Comparison of ENCODE assay signal across 26 cellular contexts in the genomic region with DNA sequence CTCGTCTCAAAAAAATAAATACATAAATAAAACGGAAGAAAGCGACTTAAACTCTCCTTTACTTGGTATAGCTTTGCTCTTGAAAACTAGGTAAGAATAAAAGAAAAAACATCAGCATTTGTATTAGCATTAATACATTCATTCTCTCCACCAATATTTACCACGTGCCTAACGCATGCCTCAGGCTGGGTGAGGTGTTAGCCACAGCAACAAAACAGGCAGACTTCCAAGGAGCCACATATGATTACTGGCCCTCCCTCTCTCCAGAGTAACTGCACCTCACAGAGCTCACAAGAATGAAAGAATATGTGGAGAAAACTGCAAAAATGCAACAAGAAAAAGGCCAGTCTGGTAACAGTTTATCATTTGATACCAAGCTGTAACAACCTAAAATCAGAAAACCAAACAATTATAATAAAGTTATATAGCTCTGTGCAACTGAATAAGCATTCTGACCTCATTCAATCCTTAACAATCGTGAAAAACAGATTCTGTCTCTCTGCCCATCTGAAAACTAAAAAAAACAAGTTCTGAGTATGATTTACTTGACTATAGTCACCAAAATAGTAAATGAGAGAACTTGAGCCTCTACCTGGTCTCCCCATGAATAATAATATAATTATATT. TPM values are rescaled to one million over a fixed set of nuclear protein-coding genes. Genes with fewer than 3 reads are reported as not detected.
DNase-seq lines count a peak whose midpoint lies in the region; ATAC-seq and TF ChIP-seq lines count a peak whose summit lies in the region.
"Had no signal": no experiment of that assay in that cellular context is flagged by ENCODE, and none has a peak within 500 bp of the region (broad histone marks: within the 10 kb centered on the region; RNA-seq: fewer than 3 reads in every experiment).

No MANE protein-coding gene starts in this region.

- TF ChIP-seq EP300 in ovary (IDR thresholded peaks at IDR 0.05), result no peak

- H3K9me3 ChIP-seq in breast epithelium, result no peaks in the 10 kb centered on the region
- no peaks in the 10 kb centered on the region for H3K9me3 ChIP-seq in adipocyte (ENCODE audit: control insufficient read depth, low read length)
- H3K9me3 ChIP-seq in testis, result no peaks in the 10 kb centered on the region
- no peaks in the 10 kb centered on the region for H3K9me3 ChIP-seq in ovary
- H3K9me3 ChIP-seq: HAP-1 had no signal

- CTCF ChIA-PET in MCF 10A (lab: Yijun Ruan, JAX), result interaction anchor here (0.6 to 2.1 kb wide), 9 partner anchors 12 to 1515 kb away, joined by 3 to 7 read pairs (median 4); no protein-coding TSS in a partner anchor

- TF ChIP-seq CTCF in MCF 10A (IDR thresholded peaks at IDR 0.05; ENCODE audit: unreplicated experiment) (no peak), breast epithelium (IDR thresholded peaks at IDR 0.05) (no peak), testis (IDR thresholded peaks at IDR 0.05) (no peak), ovary (IDR thresholded peaks at IDR 0.05) (no peak)

- 40 to 42% methylated on average over 6 of the region's 6 CpGs for WGBS in testis, 2 donors
- 21 to 39% (median 21%) methylated on average over 6 of the region's 6 CpGs for WGBS in ovary, 3 donors

- no peak for ATAC-seq in HG02870 (IDR thresholded peaks at IDR 0.05; ENCODE audit: unreplicated experiment)
- ATAC-seq: activated CD4-positive, CD25-positive, alpha-beta regulatory T cell treated with anti-CD3 and anti-CD28 coated beads, Interleukin-2, amount 50 U/mL, for 24 hours had no signal

- peak overlapping the region; percentile 8 for H3K4me3 Mint-ChIP-seq in MCF 10A (ENCODE audit: unreplicated experiment)
- H3K4me3 Mint-ChIP-seq: activated naive CD8-positive, alpha-beta T cell treated with anti-CD3 and anti-CD28 coated beads, Interleukin-2, amount 10 ng/mL, durations not matched to agents 7 days and 5 days had no signal

- H3K27ac ChIP-seq in breast epithelium (no peak overlapping the region), testis (peak overlapping the region; percentile 66 to 67), ovary (no peak overlapping the region)

- intact Hi-C loops in MCF 10A (cut with micrococcal nuclease) (no loop called here), breast epithelium (cut with DNase I; ENCODE audit: low total_unique reads) (no loop called here), testis (cut with DNase I; ENCODE audit: low total_unique reads) (no loop called here), ovary (cut with DNase I) (loop anchor here in 1 of 4 donors (10.0 kb wide), 1 partner anchor 61 kb away; a partner anchor contains a TSS)

- peak overlapping the region; percentile 49 for H3K27ac Mint-ChIP-seq in MCF 10A (ENCODE audit: low read depth, unreplicated experiment)
- H3K27ac Mint-ChIP-seq: activated naive CD8-positive, alpha-beta T cell treated with anti-CD3 and anti-CD28 coated beads, Interleukin-2, amount 10 ng/mL, durations not matched to agents 7 days and 5 days had no signal

- no peaks in the 10 kb centered on the region for H3K36me3 ChIP-seq in breast epithelium
- H3K36me3 ChIP-seq in adipocyte (ENCODE audit: control insufficient read depth, insufficient read depth, low read length, severe bottlenecking), result no peaks in the 10 kb centered on the region
- no peaks in the 10 kb centered on the region for H3K36me3 ChIP-seq in testis (ENCODE audit: low read depth, missing control alignments)
- no peaks in the 10 kb centered on the region for H3K36me3 ChIP-seq in ovary
- H3K36me3 ChIP-seq: HAP-1 had no signal

- DNase-seq in MCF 10A (ENCODE audit: unreplicated experiment) (peak; percentile 58), breast epithelium (ENCODE audit: low spot score in 2 of 2) (no peak), adipocyte (ENCODE audit: low read depth) (peak; percentile 11), glomerular visceral epithelial cell (ENCODE audit: extremely low spot score) (peak; percentile 14), testis (peak; percentile 83), ovary (no peak), GM19238 (ENCODE audit: insufficient read length, low spot score) (no peak)
- DNase-seq: ACHN; activated naive CD8-positive, alpha-beta T cell treated with anti-CD3 and anti-CD28 coated beads, Interleukin-2, amount 10 ng/mL, durations not matched to agents 7 days and 5 days; COR-L47; glutamatergic neuron; islet precursor cell; NCI-H2107; NCI-H82; RPMI8226; stimulated activated naive CD4-positive, alpha-beta T cell had no signal

- H3K4me1 ChIP-seq in breast epithelium, result peaks cover 0 to 6% of the 10 kb centered on the region in 2 donors
- peaks cover 30% of the 10 kb centered on the region for H3K4me1 ChIP-seq in adipocyte (ENCODE audit: control insufficient read depth, insufficient read depth, low read length)
- H3K4me1 ChIP-seq in testis, result peaks cover 42% of the 10 kb centered on the region
- peaks cover 6% of the 10 kb centered on the region for H3K4me1 ChIP-seq in ovary (ENCODE audit: insufficient read depth)

- H3K9me3 Mint-ChIP-seq in MCF 10A (ENCODE audit: unreplicated experiment), result no peaks in the 10 kb centered on the region
- H3K9me3 Mint-ChIP-seq: activated naive CD8-positive, alpha-beta T cell treated with anti-CD3 and anti-CD28 coated beads, Interleukin-2, amount 10 ng/mL, durations not matched to agents 7 days and 5 days had no signal

- TF ChIP-seq POLR2A in breast epithelium (IDR thresholded peaks at IDR 0.05), result no peak
- no peak for TF ChIP-seq POLR2A in testis (IDR thresholded peaks at IDR 0.05)
- TF ChIP-seq POLR2A in ovary (IDR thresholded peaks at IDR 0.05), result no peak

- no peak overlapping the region for H3K9ac ChIP-seq in adipocyte (ENCODE audit: low read length)

- no TSS peak for BruUV-seq in MCF 10A (replicated peaks; lab: Mats Ljungman, UMichigan)

- peaks cover 36% of the 10 kb centered on the region for H3K4me1 Mint-ChIP-seq in MCF 10A (ENCODE audit: insufficient read depth, unreplicated experiment)

- H3K27me3 ChIP-seq in breast epithelium (no peaks in the 10 kb centered on the region), adipocyte (replicated peaks; ENCODE audit: control insufficient read depth, insufficient read depth, low read length) (no peaks in the 10 kb centered on the region), testis (no peaks in the 10 kb centered on the region), ovary (no peaks in the 10 kb centered on the region)

- H3K27me3 Mint-ChIP-seq in MCF 10A (ENCODE audit: insufficient read depth, unreplicated experiment), result no peaks in the 10 kb centered on the region
- H3K27me3 Mint-ChIP-seq: activated naive CD8-positive, alpha-beta T cell treated with anti-CD3 and anti-CD28 coated beads, Interleukin-2, amount 10 ng/mL, durations not matched to agents 7 days and 5 days had no signal

- POLR2A ChIA-PET in MCF 10A (lab: Yijun Ruan, JAX), result interaction anchor here (0.6 to 10.1 kb wide), 8 partner anchors 12 to 1834 kb away, joined by 3 to 261 read pairs (median 5); a partner anchor contains a TSS

- peaks cover 6% of the 10 kb centered on the region for H3K36me3 Mint-ChIP-seq in MCF 10A (ENCODE audit: insufficient read depth, unreplicated experiment)

- no peak overlapping the region for H3K4me3 ChIP-seq in breast epithelium
- H3K4me3 ChIP-seq in adipocyte (ENCODE audit: low read length), result no peak overlapping the region
- no peak overlapping the region for H3K4me3 ChIP-seq in testis
- no peak overlapping the region for H3K4me3 ChIP-seq in ovary
- H3K4me3 ChIP-seq: HAP-1 had no signal

RNA-seq across cellular contexts. Expression of a gene that starts 5.2 kb away (rescaled TPM):
- total RNA-seq in MCF 10A (2022) (9.6 and 10.9 TPM in 2 replicates), breast epithelium (10 to 100 TPM; 10.4 to 20.1 (median 16.1) TPM), testis (10 to 100 TPM; 37.8 to 40.4 TPM), ovary (10 to 100 TPM; 11.8 to 17.9 (median 13.6) TPM)
- polyA plus RNA-seq in testis (ENCODE audit: insufficient read depth, low read depth, low replicate concordance) (14.7 TPM), ovary (10 to 100 TPM in 1 of 2 donors, 1 to 10 TPM in 1; 9.3 to 11.3 TPM)

RNA-seq across cellular contexts. Expression of a gene that starts 23.4 kb away (rescaled TPM):
- total RNA-seq in MCF 10A (2022) (not detected in 2 replicates), breast epithelium (not detected), testis (1 to 10 TPM; 2.0 to 8.9 TPM), ovary (not detected)
- polyA plus RNA-seq in testis (ENCODE audit: insufficient read depth, low read depth, low replicate concordance) (9.3 TPM), ovary (not detected)
- total RNA-seq: activated naive CD8-positive, alpha-beta T cell treated with anti-CD3 and anti-CD28 coated beads, Interleukin-2, amount 10 ng/mL, durations not matched to agents 7 days and 5 days; endothelial cell of umbilical vein; G401; mononuclear cell; omental fat pad; skeletal muscle tissue; T-helper 1 cell treated with Interleukin-12 subunit alpha and Interleukin-12 subunit beta and Interleukin-4 antibody, amounts not matched to agents 30 ng/mL and 1 ng/mL, for 36 hours; ureter had no signal
- polyA plus RNA-seq: endothelial cell of umbilical vein had no signal

RNA-seq across cellular contexts. Expression of a gene that starts 36.6 kb away (rescaled TPM):
- not detected in 2 replicates for total RNA-seq in MCF 10A (2022)
- not detected for total RNA-seq in breast epithelium
- total RNA-seq in testis, result not detected
- not detected for polyA plus RNA-seq in testis (ENCODE audit: insufficient read depth, low read depth, low replicate concordance)
- not detected for total RNA-seq in ovary
- not detected for polyA plus RNA-seq in ovary
- total RNA-seq: activated naive CD8-positive, alpha-beta T cell treated with anti-CD3 and anti-CD28 coated beads, Interleukin-2, amount 10 ng/mL, durations not matched to agents 7 days and 5 days; endothelial cell of umbilical vein; G401; mononuclear cell; omental fat pad; skeletal muscle tissue; T-helper 1 cell treated with Interleukin-12 subunit alpha and Interleukin-12 subunit beta and Interleukin-4 antibody, amounts not matched to agents 30 ng/mL and 1 ng/mL, for 36 hours; ureter had no signal
- polyA plus RNA-seq: endothelial cell of umbilical vein had no signal

RNA-seq across cellular contexts. Expression of a gene that starts 54.1 kb away (rescaled TPM):
- total RNA-seq in MCF 10A (2022) (15.5 and 19.9 TPM in 2 replicates), breast epithelium (10 to 100 TPM; 19.0 to 24.3 (median 19.9) TPM), testis (10 to 100 TPM; 46.1 to 47.4 TPM), ovary (10 to 100 TPM in 6 of 7 donors, 1 to 10 TPM in 1; 9.8 to 31.4 (median 21.4) TPM)
- polyA plus RNA-seq in testis (ENCODE audit: insufficient read depth, low read depth, low replicate concordance) (32.4 TPM), ovary (1 to 10 TPM; 8.5 to 9.1 TPM)

Comparison
In these comparisons a context has a peak if more than half of its experiments do, and no peak if none do; other contexts are left out.
1. DNase-seq: peak in MCF 10A (single experiment), adipocyte (single experiment), glomerular visceral epithelial cell (single experiment) and testis (single experiment); none in breast epithelium (0 of 2), ovary (0 of 5) and GM19238 (single experiment).
2. H3K27ac ChIP-seq: peak in testis (2 of 2); none in breast epithelium (0 of 2) and ovary (0 of 2).